Comparison of ENCODE assay signal across 13 cellular contexts in the genomic region with DNA sequence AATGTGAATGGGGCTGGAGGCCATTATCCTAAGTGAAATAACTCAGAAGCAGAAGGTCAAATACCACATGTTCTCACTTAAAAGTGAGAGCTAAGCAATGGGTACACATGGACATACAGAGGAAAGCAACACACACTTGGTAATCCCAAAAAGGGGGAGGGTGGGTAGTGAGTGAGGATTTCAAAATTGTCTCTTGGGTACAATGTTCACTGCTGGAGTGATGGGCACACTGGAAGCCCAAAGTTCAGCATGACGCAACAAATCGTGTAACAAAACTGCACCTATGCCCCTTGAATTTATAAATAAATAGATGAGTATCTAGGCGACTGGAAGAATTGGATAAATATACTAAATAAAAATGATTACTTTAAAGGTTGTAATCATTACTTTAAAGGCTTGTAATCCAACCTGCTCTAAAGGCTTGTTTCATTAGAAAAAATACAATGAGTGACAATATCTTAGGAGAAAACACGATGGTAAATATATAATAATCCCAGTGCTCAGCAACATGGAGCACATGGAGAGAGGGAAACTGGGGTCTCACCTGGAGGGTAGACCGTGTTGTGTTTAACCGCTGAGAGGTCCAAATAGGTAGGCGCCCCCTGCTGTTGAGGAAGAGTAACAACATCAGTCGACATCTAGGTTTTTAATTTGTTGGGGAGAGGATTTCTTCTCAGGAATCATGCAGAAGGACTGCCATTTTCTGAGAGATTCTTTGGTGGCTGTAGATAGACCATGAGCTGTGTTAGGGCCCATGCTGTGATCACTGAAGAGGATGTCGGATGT.
A peak's percentile ranks its signal among the peaks of the same experiment; 100 is the strongest.
DNase-seq lines count a peak whose midpoint lies in the region; ATAC-seq and TF ChIP-seq lines count a peak whose summit lies in the region.
"Had no signal": no experiment of that assay in that cellular context is flagged by ENCODE, and none has a peak within 500 bp of the region (broad histone marks: within the 10 kb centered on the region; RNA-seq: fewer than 3 reads in every experiment).

No MANE protein-coding gene starts in this region.

- TF ChIP-seq CTCF in RWPE2 (IDR thresholded peaks at IDR 0.05; ENCODE audit: poor library complexity, severe bottlenecking) (peak; percentile 35), Peyer's patch (IDR thresholded peaks at IDR 0.05) (no peak)

- H3K4me1 ChIP-seq in RWPE2 (ENCODE audit: insufficient read depth, poor library complexity, severe bottlenecking), result no peaks in the 10 kb centered on the region
- no peaks in the 10 kb centered on the region for H3K4me1 ChIP-seq in Peyer's patch
- H3K4me1 ChIP-seq: transverse colon had no signal

- peak; percentile 54 for ATAC-seq in GM21786 (IDR thresholded peaks at IDR 0.05; ENCODE audit: unreplicated experiment)
- no peak for ATAC-seq in RWPE2 (ENCODE audit: low read depth)
- no peak for ATAC-seq in HG02623 (IDR thresholded peaks at IDR 0.05; ENCODE audit: unreplicated experiment)
- no peak for ATAC-seq in HG03039 (IDR thresholded peaks at IDR 0.05; ENCODE audit: unreplicated experiment)
- no peak for ATAC-seq in GM21515 (IDR thresholded peaks at IDR 0.05; ENCODE audit: unreplicated experiment)

- H3K27me3 ChIP-seq in RWPE2 (ENCODE audit: insufficient read depth, poor library complexity, severe bottlenecking), result no peaks in the 10 kb centered on the region
- H3K27me3 ChIP-seq in Peyer's patch, result no peaks in the 10 kb centered on the region
- H3K27me3 ChIP-seq: transverse colon had no signal

- H3K36me3 ChIP-seq in RWPE2 (ENCODE audit: low read depth), result no peaks in the 10 kb centered on the region
- no peaks in the 10 kb centered on the region for H3K36me3 ChIP-seq in Peyer's patch
- H3K36me3 ChIP-seq: transverse colon had no signal

- no peaks in the 10 kb centered on the region for H3K9me3 ChIP-seq in RWPE2 (ENCODE audit: severe bottlenecking)
- no peaks in the 10 kb centered on the region for H3K9me3 ChIP-seq in Peyer's patch
- H3K9me3 ChIP-seq: transverse colon had no signal

- DNase-seq in COLO829 (ENCODE audit: low spot score) (peak; percentile 30), RWPE2 (ENCODE audit: low spot score) (no peak), iPS DF 4.7 (ENCODE audit: extremely low read depth, low spot score) (peak; percentile 25), Peyer's patch (no peak)
- DNase-seq: activated CD4-positive, alpha-beta T cell treated with anti-CD3 and anti-CD28 coated beads for 4 hours; foreskin fibroblast; NCI-H446; stimulated activated CD4-positive, alpha-beta T cell treated with anti-CD3 and anti-CD28 coated beads, Interleukin-1b, Interleukin-23, amount 100 ng/mL, for 48 hours; transverse colon had no signal

- H3K27ac ChIP-seq in RWPE2 (ENCODE audit: poor library complexity, severe bottlenecking) (no peak overlapping the region), Peyer's patch (no peak overlapping the region)
- H3K27ac ChIP-seq: transverse colon had no signal

- H3K4me3 ChIP-seq in RWPE2 (ENCODE audit: severe bottlenecking), result no peak overlapping the region
- no peak overlapping the region for H3K4me3 ChIP-seq in Peyer's patch
- H3K4me3 ChIP-seq: transverse colon had no signal

- no peak for TF ChIP-seq POLR2A in Peyer's patch (IDR thresholded peaks at IDR 0.05)

Comparison
In these comparisons a context has a peak if more than half of its experiments do, and no peak if none do; other contexts are left out.
1. DNase-seq: peak in COLO829 (single experiment) and iPS DF 4.7 (single experiment); none in RWPE2 (single experiment) and Peyer's patch (0 of 3).